In the genomic region with DNA sequence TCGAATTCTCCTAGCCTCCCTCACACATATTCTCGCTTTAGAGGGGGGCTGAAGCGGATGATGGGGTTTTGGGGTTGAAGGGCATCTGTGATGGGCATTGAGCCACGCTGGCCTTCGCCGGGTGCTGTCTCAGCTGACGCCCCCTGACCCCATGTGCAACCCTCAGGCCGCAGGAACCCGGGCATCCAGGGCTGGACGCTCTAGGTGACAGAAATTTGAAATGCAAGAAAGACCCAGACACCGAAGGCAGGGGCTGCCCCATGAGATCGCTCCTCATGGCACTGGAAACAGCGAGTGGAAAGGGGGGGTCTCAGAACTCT, we compare ENCODE assay signal across 8 cellular contexts. TPM values are rescaled to one million over a fixed set of nuclear protein-coding genes. Genes with fewer than 3 reads are reported as not detected.
DNase-seq lines count a peak whose midpoint lies in the region; ATAC-seq and TF ChIP-seq lines count a peak whose summit lies in the region.

No MANE protein-coding gene starts in this region.

- H3K4me3 Mint-ChIP-seq in IgD-negative memory B cell, result peak overlapping the region in 3 of 4 donors; percentile 64 to 90 (median 76)
- H3K4me3 Mint-ChIP-seq in naive thymus-derived CD4-positive, alpha-beta T cell, result peak overlapping the region; percentile 13 to 96 (median 90)

- H3K4me3 ChIP-seq in AG04450 (ENCODE audit: low read depth, low read length) (peak overlapping the region; percentile 62), cardiac fibroblast (replicated peaks in 1 of 2; ENCODE audit: low read depth in 2 of 2, low read length in 2 of 2) (peak overlapping the region; percentile 91 to 92)
- H3K4me3 ChIP-seq in naive thymus-derived CD4-positive, alpha-beta T cell (ENCODE audit: low read length), result peak overlapping the region; percentile 69

- peaks cover 5% of the 10 kb centered on the region for H3K36me3 Mint-ChIP-seq in IgD-negative memory B cell
- peaks cover 0 to 19% (median 16%) of the 10 kb centered on the region in 5 donors for H3K36me3 Mint-ChIP-seq in naive thymus-derived CD4-positive, alpha-beta T cell

- peaks cover 16 to 22% (median 21%) of the 10 kb centered on the region in 3 donors for H3K4me1 Mint-ChIP-seq in IgD-negative memory B cell
- peaks cover 26 to 54% (median 37%) of the 10 kb centered on the region in 7 donors for H3K4me1 Mint-ChIP-seq in naive thymus-derived CD4-positive, alpha-beta T cell

- TF ChIP-seq CTCF in AG04450 (IDR thresholded peaks at IDR 0.05; ENCODE audit: low read depth, low read length), result no peak
- TF ChIP-seq CTCF in cardiac fibroblast (IDR thresholded peaks at IDR 0.05; ENCODE audit: low read depth, low read length), result no peak

- peaks cover 7% of the 10 kb centered on the region for H3K9me3 ChIP-seq in AG04450 (ENCODE audit: control insufficient read depth, insufficient read depth, low read length)
- peaks cover 0 to 7% (median 0%) of the 10 kb centered on the region in 3 experiments for H3K9me3 ChIP-seq in naive thymus-derived CD4-positive, alpha-beta T cell (ENCODE audit: control insufficient read depth in 2 of 3, low read length in 3 of 3)

- no peaks in the 10 kb centered on the region for H3K27me3 ChIP-seq in AG04450 (ENCODE audit: control insufficient read depth, insufficient read depth, low read length)
- no peaks in the 10 kb centered on the region for H3K27me3 ChIP-seq in naive thymus-derived CD4-positive, alpha-beta T cell (ENCODE audit: control insufficient read depth in 2 of 2, insufficient read depth in 2 of 2, low read length in 2 of 2)

- H3K9me3 Mint-ChIP-seq in IgD-negative memory B cell, result no peaks in the 10 kb centered on the region
- H3K9me3 Mint-ChIP-seq in naive thymus-derived CD4-positive, alpha-beta T cell, result peaks cover 0 to 10% (median 4%) of the 10 kb centered on the region in 11 donors

- peaks cover 2% of the 10 kb centered on the region for H3K27me3 Mint-ChIP-seq in IgD-negative memory B cell
- peaks cover 0 to 14% (median 0%) of the 10 kb centered on the region in 5 donors for H3K27me3 Mint-ChIP-seq in naive thymus-derived CD4-positive, alpha-beta T cell

- H3K4me1 ChIP-seq in naive thymus-derived CD4-positive, alpha-beta T cell (ENCODE audit: control insufficient read depth in 2 of 2, insufficient read depth in 2 of 2, low read length in 2 of 2), result peaks cover 16% of the 10 kb centered on the region in 2 donors

- POLR2A ChIA-PET in AG04450 (lab: Yijun Ruan, JAX), result interaction anchor here (0.9 to 1.4 kb wide), 2 partner anchors 26 to 53 kb away, joined by 6 to 8 read pairs; a partner anchor contains a TSS
- POLR2A ChIA-PET in naive thymus-derived CD4-positive, alpha-beta T cell (lab: Charles Lee), result interaction anchor here (0.9 to 3.4 kb wide), 5 partner anchors 9 to 199 kb away, joined by 3 to 34 read pairs (median 7); a partner anchor contains a TSS

- intact Hi-C loops in naive thymus-derived CD4-positive, alpha-beta T cell (cut with micrococcal nuclease), result loop anchor here (1.0 to 5.0 kb wide), 7 partner anchors 26 to 1963 kb away; a partner anchor contains a TSS

- H3K27ac ChIP-seq in AG04450 (ENCODE audit: low read depth, low read length), result peak overlapping the region; percentile 33
- no peak overlapping the region for H3K27ac ChIP-seq in naive thymus-derived CD4-positive, alpha-beta T cell (ENCODE audit: low read depth, low read length)

- H3K27ac Mint-ChIP-seq in IgD-negative memory B cell, result peak overlapping the region; percentile 75 to 99 (median 97)
- H3K27ac Mint-ChIP-seq in naive thymus-derived CD4-positive, alpha-beta T cell, result peak overlapping the region in 6 of 9 donors; percentile 67 to 98 (median 88)

- CTCF ChIA-PET in AG04450 (lab: Charles Lee), result interaction anchor here (0.6 to 2.3 kb wide), 2 partner anchors 25 to 600 kb away, joined by 3 to 19 read pairs; a partner anchor contains a TSS
- CTCF ChIA-PET in naive thymus-derived CD4-positive, alpha-beta T cell (lab: Charles Lee), result interaction anchor here (0.6 kb wide), 1 partner anchor 79 kb away, joined by 3 read pairs; no protein-coding TSS in a partner anchor

- DNase-seq in AG04450 (ENCODE audit: low read depth, low spot score), result no peak
- DNase-seq in cardiac fibroblast (ENCODE audit: low read depth in 2 of 2), result no peak
- no peak for DNase-seq in naive thymus-derived CD4-positive, alpha-beta T cell
- DNase-seq in putamen (ENCODE audit: low spot score), result no peak
- DNase-seq in NCI-H82 (lab: John Stamatoyannopoulos, UW), result no peak
- no peak for DNase-seq in NOMO-1 treated with DMSO at 0.1 percent for 48 hours (lab: John Stamatoyannopoulos, UW; ENCODE audit: unreplicated experiment)
- no peak for DNase-seq in kidney tubule cell (ENCODE audit: low spot score)

- H3K36me3 ChIP-seq in naive thymus-derived CD4-positive, alpha-beta T cell (ENCODE audit: control insufficient read depth in 2 of 3, insufficient read depth in 3 of 3, low read length in 3 of 3), result no peaks in the 10 kb centered on the region

- no peak for ATAC-seq in naive thymus-derived CD4-positive, alpha-beta T cell

RNA-seq across cellular contexts. Expression of a gene that starts 0.7 kb away (rescaled TPM):
- polyA plus RNA-seq in AG04450 (2011; rRNA removed), result 7.5 and 8.6 TPM in 2 replicates
- polyA minus RNA-seq in AG04450 (2011; rRNA and poly(A)+ RNA removed), result 5.9 and 9.6 TPM in 2 replicates
- 5.3 TPM for polyA plus RNA-seq in IgD-negative memory B cell
- 10 to 100 TPM in 3 of 5 experiments, 1 to 10 TPM in 2; 5.2 to 16.8 (median 12.5) TPM for total RNA-seq in naive thymus-derived CD4-positive, alpha-beta T cell
- polyA plus RNA-seq in naive thymus-derived CD4-positive, alpha-beta T cell, result 1 to 10 TPM; 6.9 to 8.5 TPM

RNA-seq across cellular contexts. Expression of a gene that starts 25.5 kb away (rescaled TPM):
- polyA plus RNA-seq in AG04450 (2011; rRNA removed), result 4.8 and 5.1 TPM in 2 replicates
- 0.92 and 2.5 TPM in 2 replicates for polyA minus RNA-seq in AG04450 (2011; rRNA and poly(A)+ RNA removed)
- polyA plus RNA-seq in IgD-negative memory B cell, result 7.0 TPM
- 10 to 100 TPM in 1 of 5 experiments, 1 to 10 TPM in 4; 4.3 to 13.2 (median 5.9) TPM for total RNA-seq in naive thymus-derived CD4-positive, alpha-beta T cell
- polyA plus RNA-seq in naive thymus-derived CD4-positive, alpha-beta T cell, result 1 to 10 TPM; 8.9 to 9.3 TPM

RNA-seq across cellular contexts. Expression of a gene that starts 44.3 kb away (rescaled TPM):
- polyA plus RNA-seq in AG04450 (2011; rRNA removed), result not detected in 2 replicates
- polyA minus RNA-seq in AG04450 (2011; rRNA and poly(A)+ RNA removed), result not detected in 2 replicates
- polyA plus RNA-seq in IgD-negative memory B cell, result not detected
- not detected for total RNA-seq in naive thymus-derived CD4-positive, alpha-beta T cell
- polyA plus RNA-seq in naive thymus-derived CD4-positive, alpha-beta T cell, result not detected

RNA-seq across cellular contexts. Expression of a gene that starts 53.9 kb away (rescaled TPM):
- polyA plus RNA-seq in AG04450 (2011; rRNA removed), result 6.6 and 7.8 TPM in 2 replicates
- 4.7 and 6.3 TPM in 2 replicates for polyA minus RNA-seq in AG04450 (2011; rRNA and poly(A)+ RNA removed)
- 13.9 TPM for polyA plus RNA-seq in IgD-negative memory B cell
- total RNA-seq in naive thymus-derived CD4-positive, alpha-beta T cell, result 10 to 100 TPM; 15.8 to 57.7 (median 37.2) TPM
- 10 to 100 TPM; 17.8 to 25.9 TPM for polyA plus RNA-seq in naive thymus-derived CD4-positive, alpha-beta T cell

RNA-seq across cellular contexts. Expression of a gene that starts 54.1 kb away (rescaled TPM):
- polyA plus RNA-seq in AG04450 (2011; rRNA removed), result 12.5 and 16.1 TPM in 2 replicates
- polyA minus RNA-seq in AG04450 (2011; rRNA and poly(A)+ RNA removed), result 6.3 and 8.7 TPM in 2 replicates
- polyA plus RNA-seq in IgD-negative memory B cell, result 14.8 TPM
- 10 to 100 TPM; 23.7 to 47.0 (median 27.3) TPM for total RNA-seq in naive thymus-derived CD4-positive, alpha-beta T cell
- polyA plus RNA-seq in naive thymus-derived CD4-positive, alpha-beta T cell, result 10 to 100 TPM; 25.0 to 35.3 TPM
